ENCODE assay signal across 1 cellular context in the genomic region with DNA sequence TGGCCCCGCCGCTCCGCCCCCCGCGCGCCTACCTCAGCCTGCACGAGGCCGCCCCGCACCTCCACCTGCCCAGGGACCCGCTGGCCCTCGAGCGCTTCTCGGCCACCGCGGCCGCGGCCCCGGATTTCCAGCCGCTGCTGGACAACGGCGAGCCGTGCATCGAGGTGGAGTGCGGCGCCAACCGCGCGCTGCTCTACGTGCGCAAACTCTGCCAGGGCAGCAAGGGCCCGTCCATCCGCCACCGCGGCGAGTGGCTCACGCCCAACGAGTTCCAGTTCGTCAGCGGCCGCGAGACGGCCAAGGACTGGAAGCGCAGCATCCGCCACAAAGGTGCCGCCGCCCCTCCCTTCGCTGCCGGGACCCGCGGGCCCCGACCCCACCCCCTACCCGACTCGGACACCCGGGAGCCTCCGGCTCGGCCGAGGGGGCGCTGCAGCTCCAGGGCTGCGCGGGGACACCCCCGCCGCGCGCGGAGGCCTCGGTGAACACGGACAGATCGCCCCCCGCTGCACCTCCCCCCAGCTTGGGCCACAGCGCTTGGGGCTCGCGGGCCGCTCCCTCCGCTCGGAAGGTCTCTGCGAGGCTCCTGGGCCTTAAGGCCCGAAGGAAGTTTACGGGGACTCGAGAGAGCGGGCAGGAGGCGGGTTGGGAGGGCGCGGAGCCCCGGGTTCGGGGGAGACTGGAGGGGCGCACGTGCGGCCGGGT.
TF ChIP-seq lines count a peak whose summit lies in the region.

No MANE protein-coding gene starts in this region.

TF ChIP-seq in K562, 482 proteins besides CTCF, POLR2A, EP300 and RAD21 (continues in another document):
- TF ChIP-seq FOXJ3 (CRISPR knock-in tag; IDR thresholded peaks at IDR 0.05) (no peak), NFIC (IDR thresholded peaks at IDR 0.05) (peak; percentile 32; the same call in 1 of the 2 replicates), SETDB1 (IDR thresholded peaks at IDR 0.05; ENCODE audit: low read length) (no peak), ZBTB7A (IDR thresholded peaks at IDR 0.05; ENCODE audit: borderline replicate concordance, control insufficient read depth, low read depth, low read length) (peak; percentile 89), ZFPM2 (CRISPR knock-in tag; IDR thresholded peaks at IDR 0.05) (no peak), FOXM1 (IDR thresholded peaks at IDR 0.05; ENCODE audit: low read depth) (no peak), FOXM1 (CRISPR knock-in tag; IDR thresholded peaks at IDR 0.05; ENCODE audit: low read depth) (no peak), SMAD3 (CRISPR knock-in tag; conservative IDR thresholded peaks at IDR 0.05) (no peak), U2AF1 (optimal IDR thresholded peaks at IDR 0.05; ENCODE audit: low read depth, low read length) (no peak), ADNP (tag; IDR thresholded peaks at IDR 0.05) (no peak), KDM5B (IDR thresholded peaks at IDR 0.05; ENCODE audit: insufficient replicate concordance, low read depth, low read length) (peak; percentile 61), CTBP1 (IDR thresholded peaks at IDR 0.05; ENCODE audit: borderline replicate concordance) (peak; percentile 87; the same call in 1 of the 2 replicates), ZNF224 (CRISPR knock-in tag; IDR thresholded peaks at IDR 0.05) (no peak), IRF2 (CRISPR knock-in tag; IDR thresholded peaks at IDR 0.05) (no peak), KDM1A (IDR thresholded peaks at IDR 0.05) (no peak), TAF15 (IDR thresholded peaks at IDR 0.05; ENCODE audit: low read depth, low read length) (no peak), BACH1 (tag; IDR thresholded peaks at IDR 0.05) (no peak), HNRNPLL (IDR thresholded peaks at IDR 0.05; ENCODE audit: low read depth, low read length, poor library complexity, severe bottlenecking) (peak; percentile 69), PHF20 (IDR thresholded peaks at IDR 0.05; ENCODE audit: partially characterized antibody) (no peak), SLC30A9 (CRISPR knock-in tag; IDR thresholded peaks at IDR 0.05) (no peak), IFI16 (CRISPR knock-in tag; IDR thresholded peaks at IDR 0.05) (no peak), KDM2B (CRISPR knock-in tag; IDR thresholded peaks at IDR 0.05) (0 out of 2 replicates have a peak, but pooled peaks have one; percentile 64), ZNF699 (CRISPR knock-in tag; IDR thresholded peaks at IDR 0.05; ENCODE audit: insufficient replicate concordance) (no peak), SMAD2 (IDR thresholded peaks at IDR 0.05; ENCODE audit: low read depth, low read length) (no peak), SMAD4 (CRISPR knock-in tag; conservative IDR thresholded peaks at IDR 0.05) (no peak), ILF3 (IDR thresholded peaks at IDR 0.05; ENCODE audit: borderline replicate concordance) (no peak), SIN3A (IDR thresholded peaks at IDR 0.05; ENCODE audit: borderline replicate concordance in 2 of 2, control insufficient read depth in 1 of 2, low read depth in 2 of 2, low read length in 2 of 2) (0 out of 4 replicates have a peak, but pooled peaks of 1 of the 2 experiments have one; percentile 9), PHF8 (IDR thresholded peaks at IDR 0.05; ENCODE audit: borderline replicate concordance, low read length) (0 out of 2 replicates have a peak, but pooled peaks have one; percentile 25), MAZ (CRISPR knock-in tag; conservative IDR thresholded peaks at IDR 0.05 in 1 of 2, IDR thresholded peaks at IDR 0.05 in 1 of 2) (peak in 1 of 2 experiments; percentile 36; a peak in 2 of 4 replicates), GATAD2B (IDR thresholded peaks at IDR 0.05; ENCODE audit: borderline replicate concordance) (no peak)
- TF ChIP-seq, protein P1, sequence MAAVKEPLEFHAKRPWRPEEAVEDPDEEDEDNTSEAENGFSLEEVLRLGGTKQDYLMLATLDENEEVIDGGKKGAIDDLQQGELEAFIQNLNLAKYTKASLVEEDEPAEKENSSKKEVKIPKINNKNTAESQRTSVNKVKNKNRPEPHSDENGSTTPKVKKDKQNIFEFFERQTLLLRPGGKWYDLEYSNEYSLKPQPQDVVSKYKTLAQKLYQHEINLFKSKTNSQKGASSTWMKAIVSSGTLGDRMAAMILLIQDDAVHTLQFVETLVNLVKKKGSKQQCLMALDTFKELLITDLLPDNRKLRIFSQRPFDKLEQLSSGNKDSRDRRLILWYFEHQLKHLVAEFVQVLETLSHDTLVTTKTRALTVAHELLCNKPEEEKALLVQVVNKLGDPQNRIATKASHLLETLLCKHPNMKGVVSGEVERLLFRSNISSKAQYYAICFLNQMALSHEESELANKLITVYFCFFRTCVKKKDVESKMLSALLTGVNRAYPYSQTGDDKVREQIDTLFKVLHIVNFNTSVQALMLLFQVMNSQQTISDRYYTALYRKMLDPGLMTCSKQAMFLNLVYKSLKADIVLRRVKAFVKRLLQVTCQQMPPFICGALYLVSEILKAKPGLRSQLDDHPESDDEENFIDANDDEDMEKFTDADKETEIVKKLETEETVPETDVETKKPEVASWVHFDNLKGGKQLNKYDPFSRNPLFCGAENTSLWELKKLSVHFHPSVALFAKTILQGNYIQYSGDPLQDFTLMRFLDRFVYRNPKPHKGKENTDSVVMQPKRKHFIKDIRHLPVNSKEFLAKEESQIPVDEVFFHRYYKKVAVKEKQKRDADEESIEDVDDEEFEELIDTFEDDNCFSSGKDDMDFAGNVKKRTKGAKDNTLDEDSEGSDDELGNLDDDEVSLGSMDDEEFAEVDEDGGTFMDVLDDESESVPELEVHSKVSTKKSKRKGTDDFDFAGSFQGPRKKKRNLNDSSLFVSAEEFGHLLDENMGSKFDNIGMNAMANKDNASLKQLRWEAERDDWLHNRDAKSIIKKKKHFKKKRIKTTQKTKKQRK (IDR thresholded peaks at IDR 0.05; ENCODE audit: borderline replicate concordance, low read depth, low read length), result no peak
- TF ChIP-seq, protein P2, sequence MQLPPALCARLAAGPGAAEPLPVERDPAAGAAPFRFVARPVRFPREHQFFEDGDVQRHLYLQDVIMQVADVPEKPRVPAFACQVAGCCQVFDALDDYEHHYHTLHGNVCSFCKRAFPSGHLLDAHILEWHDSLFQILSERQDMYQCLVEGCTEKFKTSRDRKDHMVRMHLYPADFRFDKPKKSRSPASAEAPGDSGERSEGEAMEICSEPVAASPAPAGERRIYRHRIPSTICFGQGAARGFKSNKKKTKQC (CRISPR knock-in tag; IDR thresholded peaks at IDR 0.05), result no peak
- TF ChIP-seq, protein P3, sequence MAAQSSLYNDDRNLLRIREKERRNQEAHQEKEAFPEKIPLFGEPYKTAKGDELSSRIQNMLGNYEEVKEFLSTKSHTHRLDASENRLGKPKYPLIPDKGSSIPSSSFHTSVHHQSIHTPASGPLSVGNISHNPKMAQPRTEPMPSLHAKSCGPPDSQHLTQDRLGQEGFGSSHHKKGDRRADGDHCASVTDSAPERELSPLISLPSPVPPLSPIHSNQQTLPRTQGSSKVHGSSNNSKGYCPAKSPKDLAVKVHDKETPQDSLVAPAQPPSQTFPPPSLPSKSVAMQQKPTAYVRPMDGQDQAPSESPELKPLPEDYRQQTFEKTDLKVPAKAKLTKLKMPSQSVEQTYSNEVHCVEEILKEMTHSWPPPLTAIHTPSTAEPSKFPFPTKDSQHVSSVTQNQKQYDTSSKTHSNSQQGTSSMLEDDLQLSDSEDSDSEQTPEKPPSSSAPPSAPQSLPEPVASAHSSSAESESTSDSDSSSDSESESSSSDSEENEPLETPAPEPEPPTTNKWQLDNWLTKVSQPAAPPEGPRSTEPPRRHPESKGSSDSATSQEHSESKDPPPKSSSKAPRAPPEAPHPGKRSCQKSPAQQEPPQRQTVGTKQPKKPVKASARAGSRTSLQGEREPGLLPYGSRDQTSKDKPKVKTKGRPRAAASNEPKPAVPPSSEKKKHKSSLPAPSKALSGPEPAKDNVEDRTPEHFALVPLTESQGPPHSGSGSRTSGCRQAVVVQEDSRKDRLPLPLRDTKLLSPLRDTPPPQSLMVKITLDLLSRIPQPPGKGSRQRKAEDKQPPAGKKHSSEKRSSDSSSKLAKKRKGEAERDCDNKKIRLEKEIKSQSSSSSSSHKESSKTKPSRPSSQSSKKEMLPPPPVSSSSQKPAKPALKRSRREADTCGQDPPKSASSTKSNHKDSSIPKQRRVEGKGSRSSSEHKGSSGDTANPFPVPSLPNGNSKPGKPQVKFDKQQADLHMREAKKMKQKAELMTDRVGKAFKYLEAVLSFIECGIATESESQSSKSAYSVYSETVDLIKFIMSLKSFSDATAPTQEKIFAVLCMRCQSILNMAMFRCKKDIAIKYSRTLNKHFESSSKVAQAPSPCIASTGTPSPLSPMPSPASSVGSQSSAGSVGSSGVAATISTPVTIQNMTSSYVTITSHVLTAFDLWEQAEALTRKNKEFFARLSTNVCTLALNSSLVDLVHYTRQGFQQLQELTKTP (IDR thresholded peaks at IDR 0.05; ENCODE audit: low read depth in 1 of 2, partially characterized antibody in 2 of 2), result no peak
- TF ChIP-seq, protein P4, sequence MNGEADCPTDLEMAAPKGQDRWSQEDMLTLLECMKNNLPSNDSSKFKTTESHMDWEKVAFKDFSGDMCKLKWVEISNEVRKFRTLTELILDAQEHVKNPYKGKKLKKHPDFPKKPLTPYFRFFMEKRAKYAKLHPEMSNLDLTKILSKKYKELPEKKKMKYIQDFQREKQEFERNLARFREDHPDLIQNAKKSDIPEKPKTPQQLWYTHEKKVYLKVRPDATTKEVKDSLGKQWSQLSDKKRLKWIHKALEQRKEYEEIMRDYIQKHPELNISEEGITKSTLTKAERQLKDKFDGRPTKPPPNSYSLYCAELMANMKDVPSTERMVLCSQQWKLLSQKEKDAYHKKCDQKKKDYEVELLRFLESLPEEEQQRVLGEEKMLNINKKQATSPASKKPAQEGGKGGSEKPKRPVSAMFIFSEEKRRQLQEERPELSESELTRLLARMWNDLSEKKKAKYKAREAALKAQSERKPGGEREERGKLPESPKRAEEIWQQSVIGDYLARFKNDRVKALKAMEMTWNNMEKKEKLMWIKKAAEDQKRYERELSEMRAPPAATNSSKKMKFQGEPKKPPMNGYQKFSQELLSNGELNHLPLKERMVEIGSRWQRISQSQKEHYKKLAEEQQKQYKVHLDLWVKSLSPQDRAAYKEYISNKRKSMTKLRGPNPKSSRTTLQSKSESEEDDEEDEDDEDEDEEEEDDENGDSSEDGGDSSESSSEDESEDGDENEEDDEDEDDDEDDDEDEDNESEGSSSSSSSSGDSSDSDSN (IDR thresholded peaks at IDR 0.05; ENCODE audit: borderline replicate concordance in 1 of 2, low read depth in 2 of 2, low read length in 2 of 2), result 0 out of 4 replicates have a peak, but pooled peaks of 1 of the 2 experiments have one; percentile 9
- TF ChIP-seq, protein P5, sequence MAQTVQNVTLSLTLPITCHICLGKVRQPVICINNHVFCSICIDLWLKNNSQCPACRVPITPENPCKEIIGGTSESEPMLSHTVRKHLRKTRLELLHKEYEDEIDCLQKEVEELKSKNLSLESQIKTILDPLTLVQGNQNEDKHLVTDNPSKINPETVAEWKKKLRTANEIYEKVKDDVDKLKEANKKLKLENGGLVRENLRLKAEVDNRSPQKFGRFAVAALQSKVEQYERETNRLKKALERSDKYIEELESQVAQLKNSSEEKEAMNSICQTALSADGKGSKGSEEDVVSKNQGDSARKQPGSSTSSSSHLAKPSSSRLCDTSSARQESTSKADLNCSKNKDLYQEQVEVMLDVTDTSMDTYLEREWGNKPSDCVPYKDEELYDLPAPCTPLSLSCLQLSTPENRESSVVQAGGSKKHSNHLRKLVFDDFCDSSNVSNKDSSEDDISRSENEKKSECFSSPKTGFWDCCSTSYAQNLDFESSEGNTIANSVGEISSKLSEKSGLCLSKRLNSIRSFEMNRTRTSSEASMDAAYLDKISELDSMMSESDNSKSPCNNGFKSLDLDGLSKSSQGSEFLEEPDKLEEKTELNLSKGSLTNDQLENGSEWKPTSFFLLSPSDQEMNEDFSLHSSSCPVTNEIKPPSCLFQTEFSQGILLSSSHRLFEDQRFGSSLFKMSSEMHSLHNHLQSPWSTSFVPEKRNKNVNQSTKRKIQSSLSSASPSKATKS (CRISPR knock-in tag; IDR thresholded peaks at IDR 0.05), result no peak
- TF ChIP-seq, protein P6, sequence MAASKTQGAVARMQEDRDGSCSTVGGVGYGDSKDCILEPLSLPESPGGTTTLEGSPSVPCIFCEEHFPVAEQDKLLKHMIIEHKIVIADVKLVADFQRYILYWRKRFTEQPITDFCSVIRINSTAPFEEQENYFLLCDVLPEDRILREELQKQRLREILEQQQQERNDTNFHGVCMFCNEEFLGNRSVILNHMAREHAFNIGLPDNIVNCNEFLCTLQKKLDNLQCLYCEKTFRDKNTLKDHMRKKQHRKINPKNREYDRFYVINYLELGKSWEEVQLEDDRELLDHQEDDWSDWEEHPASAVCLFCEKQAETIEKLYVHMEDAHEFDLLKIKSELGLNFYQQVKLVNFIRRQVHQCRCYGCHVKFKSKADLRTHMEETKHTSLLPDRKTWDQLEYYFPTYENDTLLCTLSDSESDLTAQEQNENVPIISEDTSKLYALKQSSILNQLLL (CRISPR knock-in tag; IDR thresholded peaks at IDR 0.05; ENCODE audit: borderline replicate concordance), result no peak
- TF ChIP-seq, protein P7, sequence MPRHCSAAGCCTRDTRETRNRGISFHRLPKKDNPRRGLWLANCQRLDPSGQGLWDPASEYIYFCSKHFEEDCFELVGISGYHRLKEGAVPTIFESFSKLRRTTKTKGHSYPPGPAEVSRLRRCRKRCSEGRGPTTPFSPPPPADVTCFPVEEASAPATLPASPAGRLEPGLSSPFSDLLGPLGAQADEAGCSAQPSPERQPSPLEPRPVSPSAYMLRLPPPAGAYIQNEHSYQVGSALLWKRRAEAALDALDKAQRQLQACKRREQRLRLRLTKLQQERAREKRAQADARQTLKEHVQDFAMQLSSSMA (CRISPR knock-in tag; IDR thresholded peaks at IDR 0.05), result no peak
- TF ChIP-seq, protein P8, sequence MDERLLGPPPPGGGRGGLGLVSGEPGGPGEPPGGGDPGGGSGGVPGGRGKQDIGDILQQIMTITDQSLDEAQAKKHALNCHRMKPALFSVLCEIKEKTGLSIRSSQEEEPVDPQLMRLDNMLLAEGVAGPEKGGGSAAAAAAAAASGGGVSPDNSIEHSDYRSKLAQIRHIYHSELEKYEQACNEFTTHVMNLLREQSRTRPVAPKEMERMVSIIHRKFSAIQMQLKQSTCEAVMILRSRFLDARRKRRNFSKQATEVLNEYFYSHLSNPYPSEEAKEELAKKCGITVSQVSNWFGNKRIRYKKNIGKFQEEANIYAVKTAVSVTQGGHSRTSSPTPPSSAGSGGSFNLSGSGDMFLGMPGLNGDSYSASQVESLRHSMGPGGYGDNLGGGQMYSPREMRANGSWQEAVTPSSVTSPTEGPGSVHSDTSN (CRISPR knock-in tag; IDR thresholded peaks at IDR 0.05; ENCODE audit: low read depth), result no peak
- TF ChIP-seq, protein P8 (tag; conservative IDR thresholded peaks at IDR 0.05; ENCODE audit: low read depth), result no peak
